Comparison of ENCODE assay signal across 11 cellular contexts in the genomic region with DNA sequence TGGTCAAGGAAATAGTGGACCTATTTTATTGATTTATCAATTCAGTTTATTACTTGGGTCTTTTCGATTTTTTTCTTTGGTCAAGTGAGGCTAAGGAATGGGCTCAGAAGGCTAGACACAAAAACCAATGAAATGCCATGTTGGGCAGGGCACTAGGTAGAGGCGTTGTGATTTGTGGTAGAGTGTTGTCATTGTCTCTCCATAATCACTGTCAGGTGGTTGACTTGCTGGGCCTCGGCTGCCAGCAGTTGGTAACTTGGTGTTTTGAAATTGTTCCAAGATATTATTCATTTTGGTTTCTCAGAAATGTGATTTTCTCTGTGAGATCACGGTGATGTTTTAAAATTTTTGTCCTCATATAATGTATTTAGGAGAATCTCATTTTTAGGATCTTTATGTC.
DNase-seq lines count a peak whose midpoint lies in the region; ATAC-seq, FAIRE-seq and TF ChIP-seq lines count a peak whose summit lies in the region.
"Had no signal": no experiment of that assay in that cellular context is flagged by ENCODE, and none has a peak within 500 bp of the region (broad histone marks: within the 10 kb centered on the region; RNA-seq: fewer than 3 reads in every experiment).

No MANE protein-coding gene starts in this region.

- no peaks in the 10 kb centered on the region for H3K9me2 ChIP-seq in neural cell (ENCODE audit: insufficient read depth, low read length)

- peak overlapping the region; percentile 47 to 56 for H3K27ac ChIP-seq in liver (ENCODE audit: low read depth in 1 of 2, low read length in 2 of 2)
- H3K27ac ChIP-seq in HepG2 (ENCODE audit: extremely low read length, insufficient read depth, low read length): no peak overlapping the region
- peak overlapping the region in 33 of 59 donors; percentile 7 to 85 (median 70) for H3K27ac ChIP-seq in dorsolateral prefrontal cortex
- H3K27ac ChIP-seq in neural cell (ENCODE audit: low read length): peak overlapping the region; percentile 73
- peak overlapping the region; percentile 91 to 98 for H3K27ac ChIP-seq in uterus

- no peaks in the 10 kb centered on the region for H3K36me3 Mint-ChIP-seq in progenitor cell of endocrine pancreas (ENCODE audit: insufficient read depth)

- 86% methylated on average over 4 of the region's 4 CpGs for WGBS in liver
- WGBS in HepG2 (ENCODE audit: low lambda C conversion rate): 95% methylated on average over 4 of the region's 4 CpGs

- TF ChIP-seq RAD21 in liver (IDR thresholded peaks at IDR 0.05): no peak
- TF ChIP-seq RAD21 in HepG2 (CRISPR knock-in tag; IDR thresholded peaks at IDR 0.05): no peak
- TF ChIP-seq RAD21 in neural cell (conservative IDR thresholded peaks at IDR 0.05): no peak

- no peak overlapping the region for H3K27ac Mint-ChIP-seq in progenitor cell of endocrine pancreas
- H3K27ac Mint-ChIP-seq: memory B cell had no signal

- H3K79me2 ChIP-seq in HepG2 (ENCODE audit: insufficient read depth, low read length) (no peaks in the 10 kb centered on the region), neural cell (replicated peaks; ENCODE audit: insufficient read depth, low read length) (peaks cover 41% of the 10 kb centered on the region)

- H3K4me1 ChIP-seq in liver (ENCODE audit: control insufficient read depth in 4 of 4, insufficient read depth in 4 of 4, low read length in 3 of 4) (peaks cover 2 to 14% (median 7%) of the 10 kb centered on the region in 4 donors), HepG2 (ENCODE audit: insufficient read depth, low read length) (peaks cover 15% of the 10 kb centered on the region), uterus (peaks cover 0 to 6% of the 10 kb centered on the region in 2 donors)

- CTCF ChIA-PET in HepG2 (lab: Yijun Ruan, JAX; ENCODE audit: low intra/inter-chr PET ratio, low total read pairs): no interaction called here

- DNase-seq in HepG2 (ENCODE audit: low spot score): no peak
- no peak for DNase-seq in dorsolateral prefrontal cortex
- DNase-seq in uterus: no peak
- DNase-seq in GM19240 (ENCODE audit: insufficient read length, low spot score): no peak
- no peak for DNase-seq in progenitor cell of endocrine pancreas (ENCODE audit: low spot score, unreplicated experiment)
- DNase-seq: Kasumi-1, NCI-H526 treated with DMSO at 0.1 percent for 48 hours had no signal

- H3K36me3 ChIP-seq in liver (ENCODE audit: control insufficient read depth in 4 of 4, insufficient read depth in 3 of 4, low read depth in 1 of 4, low read length in 3 of 4) (peaks cover 0 to 2% (median 0%) of the 10 kb centered on the region in 4 donors), HepG2 (replicated peaks in 1 of 2; ENCODE audit: control insufficient read depth in 1 of 2, insufficient read depth in 2 of 2, low read length in 2 of 2) (peaks cover 0 to 4% of the 10 kb centered on the region in 2 experiments; a peak in 2 of 5 replicates), neural cell (ENCODE audit: insufficient read depth, low read length) (no peaks in the 10 kb centered on the region), uterus (no peaks in the 10 kb centered on the region)

- H3K4me2 ChIP-seq in HepG2 (ENCODE audit: low read depth, low read length): no peak overlapping the region
- H3K4me2 ChIP-seq in neural cell (ENCODE audit: low read length): peak overlapping the region; percentile 78

- POLR2A ChIA-PET in HepG2 (lab: Yijun Ruan, JAX): no interaction called here

- no peak for TF ChIP-seq CTCF in liver (IDR thresholded peaks at IDR 0.05; ENCODE audit: low read depth, low read length, missing input control)
- no peak for TF ChIP-seq CTCF in HepG2 (CRISPR knock-in tag; IDR thresholded peaks at IDR 0.05)
- no peak for TF ChIP-seq CTCF in dorsolateral prefrontal cortex (IDR thresholded peaks at IDR 0.05 in 54 of 56, conservative IDR thresholded peaks at IDR 0.05 in 2 of 56; ENCODE audit: low read depth in 1 of 56, partially characterized antibody in 56 of 56)
- no peak for TF ChIP-seq CTCF in neural cell (IDR thresholded peaks at IDR 0.05; ENCODE audit: poor library complexity, severe bottlenecking)
- TF ChIP-seq CTCF in uterus (IDR thresholded peaks at IDR 0.05): no peak
- no peak for TF ChIP-seq CTCF in progenitor cell of endocrine pancreas (IDR thresholded peaks at IDR 0.05; ENCODE audit: unreplicated experiment)

- peaks cover 18% of the 10 kb centered on the region for H3K4me1 Mint-ChIP-seq in progenitor cell of endocrine pancreas (ENCODE audit: low read depth)

- intact Hi-C loops in HepG2 (cut with micrococcal nuclease; ENCODE audit: unreplicated experiment): no loop called here
- intact Hi-C loops in dorsolateral prefrontal cortex (cut with DNase I): no loop called here
- intact Hi-C loops in uterus (cut with DNase I; ENCODE audit: low total_unique reads): no loop called here

- H3K4me3 Mint-ChIP-seq in progenitor cell of endocrine pancreas (ENCODE audit: low read depth): no peak overlapping the region
- H3K4me3 Mint-ChIP-seq: memory B cell had no signal

- TF ChIP-seq EP300 in HepG2 (IDR thresholded peaks at IDR 0.05; ENCODE audit: low read depth in 2 of 2, low read length in 2 of 2) (no peak), HepG2 (CRISPR knock-in tag; IDR thresholded peaks at IDR 0.05; ENCODE audit: borderline replicate concordance) (no peak), neural cell (conservative IDR thresholded peaks at IDR 0.05; ENCODE audit: poor library complexity, severe bottlenecking) (no peak)

- no peaks in the 10 kb centered on the region for H3K9me3 Mint-ChIP-seq in progenitor cell of endocrine pancreas (ENCODE audit: low read depth)
- H3K9me3 Mint-ChIP-seq: memory B cell had no signal

- H3K27me3 ChIP-seq in liver (ENCODE audit: control insufficient read depth in 4 of 4, insufficient read depth in 4 of 4, low read length in 3 of 4) (no peaks in the 10 kb centered on the region), HepG2 (ENCODE audit: control insufficient read depth in 1 of 2, insufficient read depth in 2 of 2, low read length in 2 of 2) (no peaks in the 10 kb centered on the region), dorsolateral prefrontal cortex (peaks cover 0 to 17% (median 0%) of the 10 kb centered on the region in 45 donors), neural cell (ENCODE audit: insufficient read depth, low read depth, low read length) (no peaks in the 10 kb centered on the region), uterus (no peaks in the 10 kb centered on the region)

- H3K27me3 Mint-ChIP-seq in progenitor cell of endocrine pancreas: no peaks in the 10 kb centered on the region
- H3K27me3 Mint-ChIP-seq: memory B cell had no signal

- no TSS peak for BruUV-seq in HepG2 (replicated peaks; lab: Mats Ljungman, UMichigan)

- FAIRE-seq in HepG2 (lab: Jason Lieb, UNC): no peak

- H2AFZ ChIP-seq in HepG2 (ENCODE audit: low read length) (no peak overlapping the region), neural cell (ENCODE audit: low read depth, low read length) (no peak overlapping the region)

- no peak overlapping the region for H3K4me3 ChIP-seq in liver (ENCODE audit: low read depth in 1 of 3, low read length in 3 of 3)
- H3K4me3 ChIP-seq in HepG2 (replicated peaks in 1 of 3; ENCODE audit: insufficient read depth in 1 of 3, low read depth in 2 of 3, low read length in 3 of 3): no peak overlapping the region
- peak overlapping the region in 57 of 59 donors; percentile 5 to 68 (median 50) for H3K4me3 ChIP-seq in dorsolateral prefrontal cortex
- peak overlapping the region; percentile 63 for H3K4me3 ChIP-seq in neural cell (ENCODE audit: low read length)
- H3K4me3 ChIP-seq in uterus: peak overlapping the region; percentile 64 to 76

- ATAC-seq in HepG2: no peak
- ATAC-seq in GM21723 (IDR thresholded peaks at IDR 0.05; ENCODE audit: unreplicated experiment): no peak

- in situ Hi-C loops in HepG2 (cut with HindIII; ENCODE audit: extremely low pct_ligation_motif_present, low pct_unique_long_range_greater_than_20kb): loop anchor here (25.0 kb wide), 1 partner anchor 216 kb away; no protein-coding TSS in a partner anchor

- H3K9ac ChIP-seq in liver (ENCODE audit: low read depth in 1 of 2, low read length in 2 of 2) (no peak overlapping the region), HepG2 (ENCODE audit: insufficient read depth, low read depth, low read length) (no peak overlapping the region), neural cell (ENCODE audit: low read length) (no peak overlapping the region)

- no peak for TF ChIP-seq POLR2A in HepG2 (IDR thresholded peaks at IDR 0.05; ENCODE audit: insufficient read depth in 1 of 2, low read depth in 2 of 2, low read length in 2 of 2)
- no peak for TF ChIP-seq POLR2A in uterus (IDR thresholded peaks at IDR 0.05)

- H3F3A ChIP-seq in neural cell (ENCODE audit: insufficient read depth, low read length, poor library complexity, severe bottlenecking): no peaks in the 10 kb centered on the region

- H3K9me3 ChIP-seq in liver (ENCODE audit: control insufficient read depth in 4 of 4, low read length in 3 of 4) (no peaks in the 10 kb centered on the region), HepG2 (ENCODE audit: low read length) (no peaks in the 10 kb centered on the region), neural cell (ENCODE audit: low read length) (no peaks in the 10 kb centered on the region), uterus (no peaks in the 10 kb centered on the region)

- H4K20me1 ChIP-seq in HepG2 (ENCODE audit: insufficient read depth, low read length): no peaks in the 10 kb centered on the region
- H4K20me1 ChIP-seq in neural cell (ENCODE audit: insufficient read depth): no peaks in the 10 kb centered on the region

TF ChIP-seq in liver, 16 proteins besides CTCF, POLR2A, EP300 and RAD21 (continues in another document):
- TF ChIP-seq RXRA (IDR thresholded peaks at IDR 0.05) (no peak), NR2F2 (IDR thresholded peaks at IDR 0.05) (no peak), YY1 (IDR thresholded peaks at IDR 0.05) (no peak), HNF4G (IDR thresholded peaks at IDR 0.05) (no peak), SP1 (IDR thresholded peaks at IDR 0.05) (no peak)

TF ChIP-seq in HepG2, 621 proteins besides CTCF, POLR2A, EP300 and RAD21:
- no peak for TF ChIP-seq ZNF317 (CRISPR knock-in tag; IDR thresholded peaks at IDR 0.05)
- TF ChIP-seq ZBTB38 (CRISPR knock-in tag; IDR thresholded peaks at IDR 0.05): no peak
- TF ChIP-seq CENPT (CRISPR knock-in tag; IDR thresholded peaks at IDR 0.05; ENCODE audit: low read depth): no peak
- TF ChIP-seq ZNF207 (IDR thresholded peaks at IDR 0.05; ENCODE audit: borderline replicate concordance): no peak
- TF ChIP-seq ZNF138 (CRISPR knock-in tag; IDR thresholded peaks at IDR 0.05; ENCODE audit: low read depth): no peak
- TF ChIP-seq ZNF17 (CRISPR knock-in tag; IDR thresholded peaks at IDR 0.05): no peak

TF ChIP-seq in neural cell, 6 proteins besides CTCF, POLR2A, EP300 and RAD21:
- TF ChIP-seq SMC3 (conservative IDR thresholded peaks at IDR 0.05; ENCODE audit: poor library complexity) (no peak), EZH2 (IDR thresholded peaks at IDR 0.05; ENCODE audit: borderline replicate concordance, insufficient read depth, low read length, poor library complexity, severe bottlenecking) (no peak)

Comparison
In these comparisons a context has a peak if more than half of its experiments do, and no peak if none do; other contexts are left out.
1. H3K4me3 ChIP-seq: peak in dorsolateral prefrontal cortex (57 of 59), neural cell (single experiment) and uterus (2 of 2); none in liver (0 of 3) and HepG2 (0 of 3).